In the genomic region with DNA sequence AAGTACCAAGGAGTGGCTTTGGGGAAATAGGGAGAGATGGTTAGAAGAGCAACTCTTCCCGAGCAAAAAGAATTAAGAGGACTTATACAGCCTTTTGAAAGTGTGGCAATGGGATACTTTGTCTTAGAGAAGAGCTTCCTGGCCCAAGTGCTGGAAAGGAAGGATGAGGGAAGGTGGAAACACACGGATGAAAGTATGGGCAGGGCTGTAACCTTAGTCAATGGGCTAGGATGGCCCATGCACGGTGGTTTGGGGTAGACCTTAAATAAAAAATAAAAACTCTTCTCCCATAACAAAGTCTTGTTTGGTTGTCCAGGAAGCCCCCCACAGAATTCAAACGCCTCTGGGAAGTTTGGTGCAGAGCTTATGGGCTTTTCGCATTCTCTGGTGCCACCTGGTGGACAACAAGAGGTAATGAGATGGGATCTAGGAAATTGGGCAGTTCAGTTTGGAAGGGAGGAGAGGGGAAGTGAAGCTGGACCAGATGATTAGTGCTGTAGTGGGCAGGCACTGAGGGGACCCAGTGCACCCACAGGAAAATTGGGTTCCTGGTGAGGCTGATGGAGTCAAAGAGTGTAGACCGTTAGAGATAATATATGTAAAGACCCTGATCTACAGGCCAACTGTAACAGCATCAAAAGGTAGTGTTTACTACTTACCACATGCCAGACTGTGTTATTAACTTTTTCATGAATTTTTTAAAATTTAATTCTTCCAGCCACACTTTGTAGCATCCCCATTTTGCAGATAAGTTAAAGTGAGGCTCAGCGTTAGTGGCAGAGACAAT, we compare ENCODE assay signal across 8 cellular contexts. TPM values are rescaled to one million over a fixed set of nuclear protein-coding genes. Genes with fewer than 3 reads are reported as not detected.
DNase-seq lines count a peak whose midpoint lies in the region; ATAC-seq and TF ChIP-seq lines count a peak whose summit lies in the region.

No MANE protein-coding gene starts in this region.

- DNase-seq in AML-193 (lab: John Stamatoyannopoulos, UW), result peak; percentile 13 to 41
- peak; percentile 55 for DNase-seq in GM13977 (ENCODE audit: low spot score)
- DNase-seq in LHCN-M2 (ENCODE audit: low read depth), result peak; percentile 25
- DNase-seq in SK-N-MC (ENCODE audit: low read depth, low spot score), result peak; percentile 47
- DNase-seq in kidney glomerular epithelial cell (lab: John Stamatoyannopoulos, UW), result peak; percentile 3
- DNase-seq in stimulated activated CD4-positive, alpha-beta T cell treated with anti-CD3 and anti-CD28 coated beads, TNF-alpha, amount 100 ng/mL, for 24 hours (ENCODE audit: low read depth in 3 of 3), result peak; percentile 1 to 5 (median 2)

- no peak overlapping the region for H3K27ac ChIP-seq in SK-N-MC

- no peaks in the 10 kb centered on the region for H3K36me3 Mint-ChIP-seq in brain
- no peaks in the 10 kb centered on the region for H3K36me3 Mint-ChIP-seq in stimulated activated memory B cell treated with anti-CD40 and anti-IgM and Interleukin-4, amounts not matched to agents 10 μg/mL and 1 μg/mL and 100 μg/mL, for 72 hours

- no peaks in the 10 kb centered on the region for H3K9me3 Mint-ChIP-seq in brain
- H3K9me3 Mint-ChIP-seq in stimulated activated memory B cell treated with anti-CD40 and anti-IgM and Interleukin-4, amounts not matched to agents 10 μg/mL and 1 μg/mL and 100 μg/mL, for 72 hours, result no peaks in the 10 kb centered on the region

- peaks cover 22% of the 10 kb centered on the region for H3K27me3 Mint-ChIP-seq in brain
- no peaks in the 10 kb centered on the region for H3K27me3 Mint-ChIP-seq in stimulated activated memory B cell treated with anti-CD40 and anti-IgM and Interleukin-4, amounts not matched to agents 10 μg/mL and 1 μg/mL and 100 μg/mL, for 72 hours

- H3K4me3 Mint-ChIP-seq in brain, result no peak overlapping the region
- H3K4me3 Mint-ChIP-seq in stimulated activated memory B cell treated with anti-CD40 and anti-IgM and Interleukin-4, amounts not matched to agents 10 μg/mL and 1 μg/mL and 100 μg/mL, for 72 hours, result no peak overlapping the region

- H3K4me3 ChIP-seq in SK-N-MC, result no peak overlapping the region

- peak; percentile 83 for TF ChIP-seq CTCF in GM13977 (IDR thresholded peaks at IDR 0.05; ENCODE audit: extremely low read depth, insufficient read depth, missing control alignments)
- TF ChIP-seq CTCF in brain (conservative IDR thresholded peaks at IDR 0.05), result peak; percentile 98 to 99

- ATAC-seq in stimulated activated memory B cell treated with anti-CD40 and anti-IgM and Interleukin-4, amounts not matched to agents 10 μg/mL and 1 μg/mL and 100 μg/mL, for 72 hours, result no peak

- H3K27ac Mint-ChIP-seq in brain, result no peak overlapping the region
- no peak overlapping the region for H3K27ac Mint-ChIP-seq in stimulated activated memory B cell treated with anti-CD40 and anti-IgM and Interleukin-4, amounts not matched to agents 10 μg/mL and 1 μg/mL and 100 μg/mL, for 72 hours

- H3K9ac ChIP-seq in SK-N-MC (ENCODE audit: insufficient read length), result no peak overlapping the region

- H3K4me1 Mint-ChIP-seq in brain, result no peaks in the 10 kb centered on the region
- H3K4me1 Mint-ChIP-seq in stimulated activated memory B cell treated with anti-CD40 and anti-IgM and Interleukin-4, amounts not matched to agents 10 μg/mL and 1 μg/mL and 100 μg/mL, for 72 hours, result no peaks in the 10 kb centered on the region

- H3K36me3 ChIP-seq in SK-N-MC (ENCODE audit: insufficient read depth, low read length), result no peaks in the 10 kb centered on the region

- in situ Hi-C loops in GM13977 (cut with MboI; ENCODE audit: low pct_unique_long_range_greater_than_20kb, low sequenced_read_pairs, unreplicated experiment), result loop anchor here (25.0 kb wide), 1 partner anchor 330 kb away; no protein-coding TSS in a partner anchor

- no peaks in the 10 kb centered on the region for H3K9me3 ChIP-seq in SK-N-MC (ENCODE audit: low read depth, low read length)

RNA-seq across cellular contexts. Expression of a gene that starts 13.8 kb away (rescaled TPM):
- total RNA-seq in LHCN-M2 (2014; rRNA removed), result 14.5 and 15.1 TPM in 2 replicates
- 3.7 TPM for polyA plus RNA-seq in LHCN-M2 (2012)
- 11.2 TPM for polyA plus RNA-seq in brain (ENCODE audit: insufficient read depth, low read depth, low replicate concordance)

Comparison
In these comparisons a context has a peak if more than half of its experiments do, and no peak if none do; other contexts are left out.
1. DNase-seq: peak in every context shown above with its lines; median percentile 55 in GM13977; 47 in SK-N-MC; 27 in AML-193; 25 in LHCN-M2; 3 in kidney glomerular epithelial cell; 2 in stimulated activated CD4-positive, alpha-beta T cell treated with anti-CD3 and anti-CD28 coated beads, TNF-alpha, amount 100 ng/mL, for 24 hours.